1 cellular context compared by ENCODE assay signal in genomic region chr2:67397143-67397986, GRCh38.
TF ChIP-seq lines count a peak whose summit lies in the region.

Gene ETAA1, plus strand, starts transcription at chr2:67397333. Its CDS starts 116 bp downstream, at chr2:67397449.

TF ChIP-seq in HepG2, 621 proteins besides CTCF, POLR2A, EP300 and RAD21 (continued from another document and continues in another):
- no peak; the same call in 1 of the 2 replicates for TF ChIP-seq RXRA (CRISPR knock-in tag; IDR thresholded peaks at IDR 0.05)
- TF ChIP-seq ZNF234 (CRISPR knock-in tag; conservative IDR thresholded peaks at IDR 0.05): no peak
- TF ChIP-seq ZNF503 (CRISPR knock-in tag; IDR thresholded peaks at IDR 0.05): no peak
- no peak for TF ChIP-seq ZNF577 (CRISPR knock-in tag; IDR thresholded peaks at IDR 0.05; ENCODE audit: borderline replicate concordance, low read depth)
- TF ChIP-seq ZNF501 (CRISPR knock-in tag; IDR thresholded peaks at IDR 0.05): peak; percentile 93
- TF ChIP-seq, protein P1, sequence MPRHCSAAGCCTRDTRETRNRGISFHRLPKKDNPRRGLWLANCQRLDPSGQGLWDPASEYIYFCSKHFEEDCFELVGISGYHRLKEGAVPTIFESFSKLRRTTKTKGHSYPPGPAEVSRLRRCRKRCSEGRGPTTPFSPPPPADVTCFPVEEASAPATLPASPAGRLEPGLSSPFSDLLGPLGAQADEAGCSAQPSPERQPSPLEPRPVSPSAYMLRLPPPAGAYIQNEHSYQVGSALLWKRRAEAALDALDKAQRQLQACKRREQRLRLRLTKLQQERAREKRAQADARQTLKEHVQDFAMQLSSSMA (CRISPR knock-in tag; IDR thresholded peaks at IDR 0.05): peak; percentile 79; the same call in 1 of the 2 replicates
- TF ChIP-seq HDAC2 (CRISPR knock-in tag; IDR thresholded peaks at IDR 0.05): peak; percentile 26; the same call in 1 of the 2 replicates
- TF ChIP-seq, protein P2, sequence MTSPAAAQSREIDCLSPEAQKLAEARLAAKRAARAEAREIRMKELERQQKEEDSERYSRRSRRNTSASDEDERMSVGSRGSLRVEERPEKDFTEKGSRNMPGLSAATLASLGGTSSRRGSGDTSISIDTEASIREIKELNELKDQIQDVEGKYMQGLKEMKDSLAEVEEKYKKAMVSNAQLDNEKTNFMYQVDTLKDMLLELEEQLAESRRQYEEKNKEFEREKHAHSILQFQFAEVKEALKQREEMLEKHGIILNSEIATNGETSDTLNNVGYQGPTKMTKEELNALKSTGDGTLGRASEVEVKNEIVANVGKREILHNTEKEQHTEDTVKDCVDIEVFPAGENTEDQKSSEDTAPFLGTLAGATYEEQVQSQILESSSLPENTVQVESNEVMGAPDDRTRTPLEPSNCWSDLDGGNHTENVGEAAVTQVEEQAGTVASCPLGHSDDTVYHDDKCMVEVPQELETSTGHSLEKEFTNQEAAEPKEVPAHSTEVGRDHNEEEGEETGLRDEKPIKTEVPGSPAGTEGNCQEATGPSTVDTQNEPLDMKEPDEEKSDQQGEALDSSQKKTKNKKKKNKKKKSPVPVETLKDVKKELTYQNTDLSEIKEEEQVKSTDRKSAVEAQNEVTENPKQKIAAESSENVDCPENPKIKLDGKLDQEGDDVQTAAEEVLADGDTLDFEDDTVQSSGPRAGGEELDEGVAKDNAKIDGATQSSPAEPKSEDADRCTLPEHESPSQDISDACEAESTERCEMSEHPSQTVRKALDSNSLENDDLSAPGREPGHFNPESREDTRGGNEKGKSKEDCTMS (CRISPR knock-in tag; conservative IDR thresholded peaks at IDR 0.05): no peak
- no peak for TF ChIP-seq ZNF382 (CRISPR knock-in tag; IDR thresholded peaks at IDR 0.05; ENCODE audit: borderline replicate concordance)
- TF ChIP-seq ZNF564 (CRISPR knock-in tag; IDR thresholded peaks at IDR 0.05): no peak; the same call in 1 of the 2 replicates
- TF ChIP-seq ZNF362 (CRISPR knock-in tag; IDR thresholded peaks at IDR 0.05; ENCODE audit: borderline replicate concordance): no peak
- TF ChIP-seq ARNT2 (CRISPR knock-in tag; IDR thresholded peaks at IDR 0.05; ENCODE audit: low read depth): peak; percentile 85
- peak; percentile 57; the same call in 1 of the 2 replicates for TF ChIP-seq ZNF281 (CRISPR knock-in tag; IDR thresholded peaks at IDR 0.05; ENCODE audit: borderline replicate concordance)
- TF ChIP-seq, protein P3, sequence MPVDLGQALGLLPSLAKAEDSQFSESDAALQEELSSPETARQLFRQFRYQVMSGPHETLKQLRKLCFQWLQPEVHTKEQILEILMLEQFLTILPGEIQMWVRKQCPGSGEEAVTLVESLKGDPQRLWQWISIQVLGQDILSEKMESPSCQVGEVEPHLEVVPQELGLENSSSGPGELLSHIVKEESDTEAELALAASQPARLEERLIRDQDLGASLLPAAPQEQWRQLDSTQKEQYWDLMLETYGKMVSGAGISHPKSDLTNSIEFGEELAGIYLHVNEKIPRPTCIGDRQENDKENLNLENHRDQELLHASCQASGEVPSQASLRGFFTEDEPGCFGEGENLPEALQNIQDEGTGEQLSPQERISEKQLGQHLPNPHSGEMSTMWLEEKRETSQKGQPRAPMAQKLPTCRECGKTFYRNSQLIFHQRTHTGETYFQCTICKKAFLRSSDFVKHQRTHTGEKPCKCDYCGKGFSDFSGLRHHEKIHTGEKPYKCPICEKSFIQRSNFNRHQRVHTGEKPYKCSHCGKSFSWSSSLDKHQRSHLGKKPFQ (CRISPR knock-in tag; IDR thresholded peaks at IDR 0.05; ENCODE audit: insufficient replicate concordance): peak; percentile 24
- no peak for TF ChIP-seq FOXM1 (CRISPR knock-in tag; IDR thresholded peaks at IDR 0.05)
- TF ChIP-seq ZGPAT (CRISPR knock-in tag; IDR thresholded peaks at IDR 0.05): peak; percentile 68; the same call in 1 of the 2 replicates
- peak; percentile 65; the same call in 1 of the 2 replicates for TF ChIP-seq ZNF644 (CRISPR knock-in tag; IDR thresholded peaks at IDR 0.05; ENCODE audit: low read depth)
- TF ChIP-seq ZNF773 (CRISPR knock-in tag; IDR thresholded peaks at IDR 0.05; ENCODE audit: borderline replicate concordance): no peak; the same call in 1 of the 2 replicates
- TF ChIP-seq NR2F1 (CRISPR knock-in tag; IDR thresholded peaks at IDR 0.05): no peak
- TF ChIP-seq RFXANK (CRISPR knock-in tag; IDR thresholded peaks at IDR 0.05): peak; percentile 51; the same call in 1 of the 2 replicates
- peak; percentile 86 for TF ChIP-seq ZNF883 (CRISPR knock-in tag; IDR thresholded peaks at IDR 0.05; ENCODE audit: not compliant biosample characterization)
- no peak for TF ChIP-seq SYNCRIP (IDR thresholded peaks at IDR 0.05; ENCODE audit: insufficient read depth, low read depth, low read length)
- TF ChIP-seq, protein P4, sequence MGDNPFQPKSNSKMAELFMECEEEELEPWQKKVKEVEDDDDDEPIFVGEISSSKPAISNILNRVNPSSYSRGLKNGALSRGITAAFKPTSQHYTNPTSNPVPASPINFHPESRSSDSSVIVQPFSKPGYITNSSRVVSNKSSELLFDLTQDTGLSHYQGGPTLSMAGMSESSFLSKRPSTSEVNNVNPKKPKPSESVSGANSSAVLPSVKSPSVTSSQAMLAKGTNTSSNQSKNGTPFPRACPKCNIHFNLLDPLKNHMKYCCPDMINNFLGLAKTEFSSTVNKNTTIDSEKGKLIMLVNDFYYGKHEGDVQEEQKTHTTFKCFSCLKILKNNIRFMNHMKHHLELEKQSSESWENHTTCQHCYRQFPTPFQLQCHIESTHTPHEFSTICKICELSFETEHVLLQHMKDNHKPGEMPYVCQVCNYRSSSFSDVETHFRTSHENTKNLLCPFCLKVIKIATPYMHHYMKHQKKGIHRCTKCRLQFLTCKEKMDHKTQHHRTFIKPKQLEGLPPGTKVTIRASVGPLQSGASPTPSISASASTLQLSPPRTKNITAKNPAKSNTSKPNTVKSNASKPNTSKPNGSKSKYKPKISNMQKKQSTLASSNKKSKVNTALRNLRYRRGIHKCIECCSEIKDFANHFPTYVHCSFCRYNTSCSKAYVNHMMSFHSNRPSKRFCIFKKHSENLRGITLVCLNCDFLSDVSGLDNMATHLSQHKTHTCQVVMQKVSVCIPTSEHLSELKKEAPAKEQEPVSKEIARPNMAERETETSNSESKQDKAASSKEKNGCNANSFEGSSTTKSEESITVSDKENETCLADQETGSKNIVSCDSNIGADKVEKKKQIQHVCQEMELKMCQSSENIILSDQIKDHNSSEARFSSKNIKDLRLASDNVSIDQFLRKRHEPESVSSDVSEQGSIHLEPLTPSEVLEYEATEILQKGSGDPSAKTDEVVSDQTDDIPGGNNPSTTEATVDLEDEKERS (CRISPR knock-in tag; IDR thresholded peaks at IDR 0.05): peak; percentile 90
- no peak for TF ChIP-seq MBD4 (IDR thresholded peaks at IDR 0.05; ENCODE audit: borderline replicate concordance, low read length)
- TF ChIP-seq TMF1 (CRISPR knock-in tag; IDR thresholded peaks at IDR 0.05; ENCODE audit: low read depth): no peak; the same call in 1 of the 2 replicates
- TF ChIP-seq ARID5B (CRISPR knock-in tag; IDR thresholded peaks at IDR 0.05): peak; percentile 66; the same call in 1 of the 2 replicates
- TF ChIP-seq ZNF672 (CRISPR knock-in tag; IDR thresholded peaks at IDR 0.05): no peak
- TF ChIP-seq ZNF549 (CRISPR knock-in tag; IDR thresholded peaks at IDR 0.05): no peak
- TF ChIP-seq ZEB1 (IDR thresholded peaks at IDR 0.05; ENCODE audit: insufficient replicate concordance, low read depth): peak; percentile 68
- TF ChIP-seq ZKSCAN5 (CRISPR knock-in tag; IDR thresholded peaks at IDR 0.05): no peak
- TF ChIP-seq ZNF20 (CRISPR knock-in tag; IDR thresholded peaks at IDR 0.05): no peak
- TF ChIP-seq FOXO1 (CRISPR knock-in tag; IDR thresholded peaks at IDR 0.05): peak; percentile 66
- TF ChIP-seq ZNF354B (CRISPR knock-in tag; IDR thresholded peaks at IDR 0.05): no peak
- peak; percentile 51; the same call in 1 of the 2 replicates for TF ChIP-seq SIN3A (IDR thresholded peaks at IDR 0.05; ENCODE audit: borderline replicate concordance, low read depth, low read length)
- TF ChIP-seq ERF (CRISPR knock-in tag; IDR thresholded peaks at IDR 0.05): no peak; the same call in 1 of the 2 replicates
- TF ChIP-seq ZNF224 (CRISPR knock-in tag; IDR thresholded peaks at IDR 0.05): no peak
- no peak for TF ChIP-seq ZNF34 (CRISPR knock-in tag; IDR thresholded peaks at IDR 0.05; ENCODE audit: borderline replicate concordance)
